Comparison of ENCODE assay signal across 9 cellular contexts in genomic region chr9:35749515-35750255, GRCh38. TPM values are rescaled to one million over a fixed set of nuclear protein-coding genes. Genes with fewer than 3 reads are reported as not detected.
DNase-seq lines count a peak whose midpoint lies in the region; ATAC-seq and TF ChIP-seq lines count a peak whose summit lies in the region.
"Had no signal": no experiment of that assay in that cellular context is flagged by ENCODE, and none has a peak within 500 bp of the region (broad histone marks: within the 10 kb centered on the region; RNA-seq: fewer than 3 reads in every experiment).

No MANE protein-coding gene starts in this region.

- H3K9me3 Mint-ChIP-seq in neural progenitor cell: no peaks in the 10 kb centered on the region

- H3K4me1 ChIP-seq in esophagus squamous epithelium: peaks cover 34 to 55% (median 34%) of the 10 kb centered on the region in 3 donors
- H3K4me1 ChIP-seq in neural progenitor cell: peaks cover 21% of the 10 kb centered on the region

- WGBS in esophagus squamous epithelium, 2 donors: 0 to 4% methylated on average over 7 to 15 of the region's 19 CpGs

- peaks cover 10% of the 10 kb centered on the region for H3F3A ChIP-seq in neural progenitor cell (ENCODE audit: low read depth)

- H3K36me3 Mint-ChIP-seq in neural progenitor cell: peaks cover 29% of the 10 kb centered on the region

- peaks cover 36% of the 10 kb centered on the region for H4K20me1 ChIP-seq in neural progenitor cell (ENCODE audit: low read depth)

- H3K9me3 ChIP-seq in esophagus squamous epithelium (no peaks in the 10 kb centered on the region), neural progenitor cell (ENCODE audit: low read depth) (no peaks in the 10 kb centered on the region)

- peak; percentile 24 for ATAC-seq in GM21737 (IDR thresholded peaks at IDR 0.05; ENCODE audit: unreplicated experiment)

- H3K9ac ChIP-seq in neural progenitor cell: peak overlapping the region; percentile 70

- H3K27me3 ChIP-seq in esophagus squamous epithelium: no peaks in the 10 kb centered on the region
- H3K27me3 ChIP-seq in neural progenitor cell: no peaks in the 10 kb centered on the region

- intact Hi-C loops in esophagus squamous epithelium (cut with DNase I): no loop called here

- H3K27me3 Mint-ChIP-seq in neural progenitor cell (ENCODE audit: insufficient read depth, low read depth): peaks cover 2% of the 10 kb centered on the region

- DNase-seq in GM03348 (ENCODE audit: low spot score) (peak; percentile 23), M059J (ENCODE audit: low read depth) (peak; percentile 46), esophagus squamous epithelium (lab: John Stamatoyannopoulos, UW) (no peak), neural progenitor cell (ENCODE audit: low spot score) (peak; percentile 41), D341Med (ENCODE audit: low spot score) (no peak), HuH-7 (ENCODE audit: low spot score) (no peak)
- peak; percentile 56 for DNase-seq in activated T-cell treated with anti-CD3 and anti-CD28 coated beads, Interleukin-2, amount 50 U/mL, for 1 hour

- peak overlapping the region; percentile 83 to 99 (median 90) for H3K4me3 ChIP-seq in esophagus squamous epithelium
- H3K4me3 ChIP-seq in neural progenitor cell: peak overlapping the region; percentile 75

- H3K36me3 ChIP-seq in esophagus squamous epithelium (peaks cover 15 to 49% (median 26%) of the 10 kb centered on the region in 3 donors), neural progenitor cell (no peaks in the 10 kb centered on the region)

- TF ChIP-seq CTCF in esophagus squamous epithelium (IDR thresholded peaks at IDR 0.05): no peak
- TF ChIP-seq CTCF in neural progenitor cell (IDR thresholded peaks at IDR 0.05): no peak

- peaks cover 30% of the 10 kb centered on the region for H3K4me1 Mint-ChIP-seq in neural progenitor cell

- no peak for TF ChIP-seq POLR2A in esophagus squamous epithelium (IDR thresholded peaks at IDR 0.05)

- H2AFZ ChIP-seq in neural progenitor cell (replicated peaks): peak overlapping the region; percentile 97

- peak overlapping the region; percentile 96 for H3K4me3 Mint-ChIP-seq in neural progenitor cell

- peaks cover 57% of the 10 kb centered on the region for H3K79me2 ChIP-seq in neural progenitor cell (ENCODE audit: low read depth)

- peak overlapping the region; percentile 78 for H3K27ac Mint-ChIP-seq in neural progenitor cell

- H3K27ac ChIP-seq in esophagus squamous epithelium (peak overlapping the region; percentile 90 to 97 (median 94)), neural progenitor cell (no peak overlapping the region)

- H3K4me2 ChIP-seq in neural progenitor cell: peak overlapping the region; percentile 98

RNA-seq across cellular contexts. Expression of gene RGP1, which starts 0.6 kb away (rescaled TPM):
- total RNA-seq in M059J (2014; rRNA removed; shearing (Covaris generic)): 17.5 and 22.4 TPM in 2 replicates
- total RNA-seq in esophagus squamous epithelium: 10 to 100 TPM in 3 of 4 donors, 1 to 10 TPM in 1; 8.0 to 17.5 (median 11.6) TPM
- total RNA-seq in neural progenitor cell (ENCODE audit: low replicate concordance): 11.2 and 20.1 TPM in 2 replicates

RNA-seq across cellular contexts. Expression of gene GBA2, which starts 0.7 kb away (rescaled TPM):
- 19.6 and 22.2 TPM in 2 replicates for total RNA-seq in M059J (2014; rRNA removed; shearing (Covaris generic))
- total RNA-seq in esophagus squamous epithelium (10 to 100 TPM; 14.1 to 61.8 (median 42.0) TPM), neural progenitor cell (ENCODE audit: low replicate concordance) (44.8 and 74.5 TPM in 2 replicates)

RNA-seq across cellular contexts. Expression of gene MSMP, which starts 4.4 kb away (rescaled TPM):
- not detected in 2 replicates for total RNA-seq in M059J (2014; rRNA removed; shearing (Covaris generic))
- total RNA-seq in esophagus squamous epithelium (not detected), neural progenitor cell (ENCODE audit: low replicate concordance) (not detected in 2 replicates)
- total RNA-seq: T-helper 1 cell treated with Interleukin-12 subunit alpha and Interleukin-12 subunit beta and Interleukin-4 antibody, amounts not matched to agents 30 ng/mL and 1 ng/mL, for 36 hours had no signal

RNA-seq across cellular contexts. Expression of gene CREB3, which starts 17.2 kb away (rescaled TPM):
- total RNA-seq in M059J (2014; rRNA removed; shearing (Covaris generic)): 133 and 168 TPM in 2 replicates
- total RNA-seq in esophagus squamous epithelium: 10 to 100 TPM; 10.5 to 24.2 (median 19.2) TPM
- 27.9 and 30.3 TPM in 2 replicates for total RNA-seq in neural progenitor cell (ENCODE audit: low replicate concordance)

RNA-seq across cellular contexts. Expression of gene TLN1, which starts 17.7 kb away (rescaled TPM):
- 110 and 215 TPM in 2 replicates for total RNA-seq in M059J (2014; rRNA removed; shearing (Covaris generic))
- total RNA-seq in esophagus squamous epithelium (100 to 1,000 TPM in 2 of 4 donors, 10 to 100 TPM in 2; 94.7 to 233 (median 112) TPM), neural progenitor cell (ENCODE audit: low replicate concordance) (36.7 and 71.5 TPM in 2 replicates)

Comparison
In these comparisons a context has a peak if more than half of its experiments do, and no peak if none do; other contexts are left out.
1. DNase-seq: peak in GM03348 (single experiment), M059J (single experiment), activated T-cell treated with anti-CD3 and anti-CD28 coated beads, Interleukin-2, amount 50 U/mL, for 1 hour (single experiment) and neural progenitor cell (single experiment); none in esophagus squamous epithelium (single experiment), D341Med (single experiment) and HuH-7 (single experiment).